10 cellular contexts compared by ENCODE assay signal in the genomic region with DNA sequence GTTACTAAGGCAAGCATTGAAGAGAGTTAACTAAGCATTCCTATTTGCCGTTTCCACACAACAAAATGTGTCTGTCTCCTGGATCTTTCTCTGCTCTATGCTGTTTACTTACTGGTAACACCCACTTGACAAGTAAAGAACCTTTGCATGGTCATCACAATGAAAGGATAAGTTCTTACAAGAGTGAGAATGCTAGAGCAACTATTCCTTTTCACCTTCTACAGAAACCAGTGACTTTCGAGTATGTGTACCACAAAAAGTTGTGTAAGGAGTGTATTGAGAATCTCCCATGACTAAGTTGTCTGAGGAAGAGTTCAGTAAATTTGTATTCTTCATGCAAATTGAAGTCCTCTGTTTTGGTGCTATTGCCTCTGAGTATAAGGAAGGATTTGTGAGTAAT. TPM values are rescaled to one million over a fixed set of nuclear protein-coding genes. Genes with fewer than 3 reads are reported as not detected.
DNase-seq lines count a peak whose midpoint lies in the region; ATAC-seq, FAIRE-seq and TF ChIP-seq lines count a peak whose summit lies in the region.
"Had no signal": no experiment of that assay in that cellular context is flagged by ENCODE, and none has a peak within 500 bp of the region (broad histone marks: within the 10 kb centered on the region; RNA-seq: fewer than 3 reads in every experiment).

No MANE protein-coding gene starts in this region.

- H3K27me3 Mint-ChIP-seq in central memory CD8-positive, alpha-beta T cell, result no peaks in the 10 kb centered on the region
- H3K27me3 Mint-ChIP-seq in progenitor cell of endocrine pancreas, result no peaks in the 10 kb centered on the region

- peak overlapping the region; percentile 38 for H3K27ac Mint-ChIP-seq in central memory CD8-positive, alpha-beta T cell (ENCODE audit: low read depth)
- H3K27ac Mint-ChIP-seq in progenitor cell of endocrine pancreas, result peak overlapping the region; percentile 55

- TF ChIP-seq CTCF in progenitor cell of endocrine pancreas (IDR thresholded peaks at IDR 0.05; ENCODE audit: unreplicated experiment), result no peak

- peaks cover 78% of the 10 kb centered on the region for H3K4me1 Mint-ChIP-seq in central memory CD8-positive, alpha-beta T cell
- peaks cover 59% of the 10 kb centered on the region for H3K4me1 Mint-ChIP-seq in progenitor cell of endocrine pancreas (ENCODE audit: low read depth)

- H3K9me3 Mint-ChIP-seq in central memory CD8-positive, alpha-beta T cell, result no peaks in the 10 kb centered on the region
- no peaks in the 10 kb centered on the region for H3K9me3 Mint-ChIP-seq in progenitor cell of endocrine pancreas (ENCODE audit: low read depth)

- no peak for FAIRE-seq in RCC 7860 (lab: Jason Lieb, UNC)
- FAIRE-seq: TTC549 had no signal

- DNase-seq in activated CD4-positive, CD25-positive, alpha-beta regulatory T cell (lab: John Stamatoyannopoulos, UW), result no peak
- DNase-seq in HT-29 (ENCODE audit: low spot score) (peak; percentile 45), progenitor cell of endocrine pancreas (ENCODE audit: low spot score, unreplicated experiment) (no peak), NCI-H1105 treated with DMSO at 0.1 percent for 48 hours (lab: John Stamatoyannopoulos, UW) (no peak), RCC 7860 (ENCODE audit: low spot score) (no peak)
- DNase-seq in central memory CD8-positive, alpha-beta T cell (ENCODE audit: low spot score in 2 of 2), result no peak
- DNase-seq: cortex of kidney had no signal

- peaks cover 46% of the 10 kb centered on the region for H3K36me3 Mint-ChIP-seq in central memory CD8-positive, alpha-beta T cell (ENCODE audit: insufficient read depth)
- H3K36me3 Mint-ChIP-seq in progenitor cell of endocrine pancreas (ENCODE audit: insufficient read depth), result peaks cover 6% of the 10 kb centered on the region

- peak overlapping the region; percentile 50 for H3K4me3 Mint-ChIP-seq in central memory CD8-positive, alpha-beta T cell
- peak overlapping the region; percentile 33 for H3K4me3 Mint-ChIP-seq in progenitor cell of endocrine pancreas (ENCODE audit: low read depth)

- peak; percentile 45 to 67 for ATAC-seq in activated CD4-positive, CD25-positive, alpha-beta regulatory T cell treated with anti-CD3 and anti-CD28 coated beads, Interleukin-2, amount 50 U/mL, for 24 hours
- no peak for ATAC-seq in central memory CD8-positive, alpha-beta T cell (replicated peaks; ENCODE audit: extremely low read depth, poor library complexity, severe bottlenecking)
- ATAC-seq in HG03196 (IDR thresholded peaks at IDR 0.05; ENCODE audit: unreplicated experiment), result no peak

RNA-seq across cellular contexts. Expression of gene TIPARP, which starts 10.8 kb away (rescaled TPM):
- total RNA-seq in HT-29 (2014; rRNA removed; shearing (Covaris generic)), result 66.6 and 70.7 TPM in 2 replicates
- 32.1 and 38.6 TPM in 2 replicates for total RNA-seq in progenitor cell of endocrine pancreas

Comparison
In these comparisons a context has a peak if more than half of its experiments do, and no peak if none do; other contexts are left out.
1. ATAC-seq: peak in activated CD4-positive, CD25-positive, alpha-beta regulatory T cell treated with anti-CD3 and anti-CD28 coated beads, Interleukin-2, amount 50 U/mL, for 24 hours (2 of 2); none in central memory CD8-positive, alpha-beta T cell (single experiment) and HG03196 (single experiment).